In genomic region chr2:47079515-47080412, GRCh38 we compare ENCODE assay signal across 13 cellular contexts.
DNase-seq lines count a peak whose midpoint lies in the region; ATAC-seq and TF ChIP-seq lines count a peak whose summit lies in the region.
"Had no signal": no experiment of that assay in that cellular context is flagged by ENCODE, and none has a peak within 500 bp of the region (broad histone marks: within the 10 kb centered on the region; RNA-seq: fewer than 3 reads in every experiment).

No MANE protein-coding gene starts in this region.

- CTCF ChIA-PET in activated naive CD4-positive, alpha-beta T cell treated with anti-CD3 and anti-CD28 coated beads for 36 hours (lab: Charles Lee): no interaction called here
- CTCF ChIA-PET in naive thymus-derived CD4-positive, alpha-beta T cell (lab: Charles Lee): no interaction called here

- H3K27me3 ChIP-seq in gastroesophageal sphincter (no peaks in the 10 kb centered on the region), upper lobe of right lung (no peaks in the 10 kb centered on the region)
- no peaks in the 10 kb centered on the region for H3K27me3 ChIP-seq in naive thymus-derived CD4-positive, alpha-beta T cell (ENCODE audit: control insufficient read depth in 2 of 2, insufficient read depth in 2 of 2, low read length in 2 of 2)

- no peaks in the 10 kb centered on the region for H3K4me1 Mint-ChIP-seq in activated naive CD4-positive, alpha-beta T cell treated with anti-CD3 and anti-CD28 coated beads for 36 hours (ENCODE audit: low read depth)
- H3K4me1 Mint-ChIP-seq in naive thymus-derived CD4-positive, alpha-beta T cell: peaks cover 0 to 33% (median 0%) of the 10 kb centered on the region in 7 donors
- peaks cover 0 to 14% of the 10 kb centered on the region in 2 donors for H3K4me1 Mint-ChIP-seq in effector memory CD8-positive, alpha-beta T cell (ENCODE audit: low read depth in 2 of 2)

- H3K4me1 ChIP-seq in gastroesophageal sphincter (peaks cover 0 to 67% (median 34%) of the 10 kb centered on the region in 3 donors), upper lobe of right lung (peaks cover 72% of the 10 kb centered on the region)
- H3K4me1 ChIP-seq in naive thymus-derived CD4-positive, alpha-beta T cell (ENCODE audit: control insufficient read depth in 2 of 2, insufficient read depth in 2 of 2, low read length in 2 of 2): no peaks in the 10 kb centered on the region

- no peaks in the 10 kb centered on the region for H3K36me3 Mint-ChIP-seq in activated naive CD4-positive, alpha-beta T cell treated with anti-CD3 and anti-CD28 coated beads, Interleukin-2, amount 50 U/mL, for 72 hours
- H3K36me3 Mint-ChIP-seq in activated naive CD4-positive, alpha-beta T cell treated with anti-CD3 and anti-CD28 coated beads for 36 hours (ENCODE audit: low read depth): no peaks in the 10 kb centered on the region
- peaks cover 0 to 4% (median 2%) of the 10 kb centered on the region in 5 donors for H3K36me3 Mint-ChIP-seq in naive thymus-derived CD4-positive, alpha-beta T cell
- peaks cover 9% of the 10 kb centered on the region for H3K36me3 Mint-ChIP-seq in effector memory CD8-positive, alpha-beta T cell (ENCODE audit: insufficient read depth)

- no peak for TF ChIP-seq EP300 in gastroesophageal sphincter (IDR thresholded peaks at IDR 0.05)

- H3K4me3 ChIP-seq in gastroesophageal sphincter: no peak overlapping the region
- no peak overlapping the region for H3K4me3 ChIP-seq in naive thymus-derived CD4-positive, alpha-beta T cell (ENCODE audit: low read length)
- H3K4me3 ChIP-seq in upper lobe of right lung: no peak overlapping the region

- H3K4me3 Mint-ChIP-seq in activated naive CD4-positive, alpha-beta T cell treated with anti-CD3 and anti-CD28 coated beads for 36 hours: no peak overlapping the region
- no peak overlapping the region for H3K4me3 Mint-ChIP-seq in naive thymus-derived CD4-positive, alpha-beta T cell
- no peak overlapping the region for H3K4me3 Mint-ChIP-seq in effector memory CD8-positive, alpha-beta T cell

- H3K27ac Mint-ChIP-seq in activated naive CD4-positive, alpha-beta T cell treated with anti-CD3 and anti-CD28 coated beads, Interleukin-2, amount 50 U/mL, for 72 hours: peak overlapping the region in 1 of 2 donors; percentile 65
- no peak overlapping the region for H3K27ac Mint-ChIP-seq in activated naive CD4-positive, alpha-beta T cell treated with anti-CD3 and anti-CD28 coated beads for 36 hours
- H3K27ac Mint-ChIP-seq in naive thymus-derived CD4-positive, alpha-beta T cell: peak overlapping the region in 3 of 9 donors; percentile 30 to 63 (median 32)
- H3K27ac Mint-ChIP-seq in effector memory CD8-positive, alpha-beta T cell: peak overlapping the region in 1 of 2 donors; percentile 54

- H3K36me3 ChIP-seq in gastroesophageal sphincter (peaks cover 0 to 1% of the 10 kb centered on the region in 2 donors), upper lobe of right lung (no peaks in the 10 kb centered on the region)
- peaks cover 0 to 4% (median 0%) of the 10 kb centered on the region in 3 experiments for H3K36me3 ChIP-seq in naive thymus-derived CD4-positive, alpha-beta T cell (ENCODE audit: control insufficient read depth in 2 of 3, insufficient read depth in 3 of 3, low read length in 3 of 3)

- no peak for DNase-seq in activated naive CD4-positive, alpha-beta T cell treated with anti-CD3 and anti-CD28 coated beads, Interleukin-2, amount 50 U/mL, for 72 hours (ENCODE audit: low spot score in 2 of 2)
- no peak for DNase-seq in activated naive CD4-positive, alpha-beta T cell treated with anti-CD3 and anti-CD28 coated beads for 36 hours
- no peak for DNase-seq in naive thymus-derived CD4-positive, alpha-beta T cell
- DNase-seq in upper lobe of right lung (peak; percentile 80), middle frontal gyrus (ENCODE audit: extremely low spot score, low spot score) (no peak)
- DNase-seq in stimulated activated CD4-positive, alpha-beta T cell treated with anti-CD3 and anti-CD28 coated beads, Interleukin-4, amount 100 ng/mL, for 4 hours: no peak
- DNase-seq in effector memory CD8-positive, alpha-beta T cell: no peak
- DNase-seq: ACHN, dermis blood vessel endothelial cell, NCI-H1436 had no signal

- 20 to 83% methylated on average over 3 to 4 of the region's 11 CpGs for WGBS in gastroesophageal sphincter (ENCODE audit: low coverage in 1 of 2), 2 donors

- TF ChIP-seq CTCF in gastroesophageal sphincter (IDR thresholded peaks at IDR 0.05) (no peak), upper lobe of right lung (IDR thresholded peaks at IDR 0.05) (no peak)

- no peaks in the 10 kb centered on the region for H3K27me3 Mint-ChIP-seq in activated naive CD4-positive, alpha-beta T cell treated with anti-CD3 and anti-CD28 coated beads for 36 hours (ENCODE audit: low read depth)
- H3K27me3 Mint-ChIP-seq in naive thymus-derived CD4-positive, alpha-beta T cell: peaks cover 0 to 3% (median 0%) of the 10 kb centered on the region in 5 donors
- peaks cover 0 to 8% of the 10 kb centered on the region in 2 donors for H3K27me3 Mint-ChIP-seq in effector memory CD8-positive, alpha-beta T cell

- TF ChIP-seq POLR2A in gastroesophageal sphincter (IDR thresholded peaks at IDR 0.05): no peak

- no peaks in the 10 kb centered on the region for H3K9me3 Mint-ChIP-seq in activated naive CD4-positive, alpha-beta T cell treated with anti-CD3 and anti-CD28 coated beads, Interleukin-2, amount 50 U/mL, for 72 hours
- no peaks in the 10 kb centered on the region for H3K9me3 Mint-ChIP-seq in activated naive CD4-positive, alpha-beta T cell treated with anti-CD3 and anti-CD28 coated beads for 36 hours
- H3K9me3 Mint-ChIP-seq in naive thymus-derived CD4-positive, alpha-beta T cell: peaks cover 0 to 4% (median 0%) of the 10 kb centered on the region in 11 donors
- no peaks in the 10 kb centered on the region for H3K9me3 Mint-ChIP-seq in effector memory CD8-positive, alpha-beta T cell

- H3K27ac ChIP-seq in gastroesophageal sphincter (peak overlapping the region in 3 of 4 donors; percentile 25 to 94 (median 38)), upper lobe of right lung (peak overlapping the region; percentile 53)
- no peak overlapping the region for H3K27ac ChIP-seq in naive thymus-derived CD4-positive, alpha-beta T cell (ENCODE audit: low read depth, low read length)
- H3K27ac ChIP-seq: VCaP had no signal

- POLR2A ChIA-PET in naive thymus-derived CD4-positive, alpha-beta T cell (lab: Charles Lee): no interaction called here

- intact Hi-C loops in activated naive CD4-positive, alpha-beta T cell treated with anti-CD3 and anti-CD28 coated beads for 36 hours (cut with micrococcal nuclease): loop anchor here (5.0 to 10.0 kb wide), 2 partner anchors 162 to 195 kb away; partner anchors contain the start of gene MCFD2
- intact Hi-C loops in naive thymus-derived CD4-positive, alpha-beta T cell (cut with micrococcal nuclease): no loop called here
- intact Hi-C loops in upper lobe of right lung (cut with DNase I): no loop called here

- ATAC-seq in activated naive CD4-positive, alpha-beta T cell treated with anti-CD3 and anti-CD28 coated beads, Interleukin-2, amount 50 U/mL, for 72 hours: peak; percentile 13 to 19
- ATAC-seq in gastroesophageal sphincter: peak; percentile 24
- ATAC-seq in naive thymus-derived CD4-positive, alpha-beta T cell: peak; percentile 10
- ATAC-seq in upper lobe of right lung: peak; percentile 57
- no peak for ATAC-seq in effector memory CD8-positive, alpha-beta T cell (replicated peaks)
- ATAC-seq: PC-3 had no signal

- H3K9me3 ChIP-seq in gastroesophageal sphincter: no peaks in the 10 kb centered on the region
- H3K9me3 ChIP-seq in naive thymus-derived CD4-positive, alpha-beta T cell (ENCODE audit: control insufficient read depth in 2 of 3, low read length in 3 of 3): no peaks in the 10 kb centered on the region
- H3K9me3 ChIP-seq in upper lobe of right lung: no peaks in the 10 kb centered on the region
